8 cellular contexts compared by ENCODE assay signal in genomic region chr5:81856948-81857928, GRCh38.
DNase-seq lines count a peak whose midpoint lies in the region; ATAC-seq and TF ChIP-seq lines count a peak whose summit lies in the region.

No MANE protein-coding gene starts in this region.

- 56 to 58% methylated on average over 13 to 14 of the region's 14 CpGs for WGBS in transverse colon (ENCODE audit: low coverage in 1 of 2), 2 donors

- no peak overlapping the region for H3K4me3 ChIP-seq in transverse colon

- no peaks in the 10 kb centered on the region for H3K27me3 ChIP-seq in transverse colon

- no peak for ATAC-seq in HG03280 (IDR thresholded peaks at IDR 0.05; ENCODE audit: unreplicated experiment)

- TF ChIP-seq POLR2A in transverse colon (IDR thresholded peaks at IDR 0.05) = no peak

- TF ChIP-seq EP300 in transverse colon (IDR thresholded peaks at IDR 0.05; ENCODE audit: low read depth) = no peak

- peak overlapping the region in 3 of 4 donors; percentile 31 to 40 (median 38) for H3K27ac ChIP-seq in transverse colon

- H3K4me1 ChIP-seq in transverse colon = peaks cover 3 to 27% (median 7%) of the 10 kb centered on the region in 4 donors

- no peaks in the 10 kb centered on the region for H3K36me3 ChIP-seq in transverse colon

- DNase-seq in Ammon's horn (ENCODE audit: low spot score) (peak; percentile 84), GM20000 (ENCODE audit: low spot score) (peak; percentile 32), NCI-H774 (lab: John Stamatoyannopoulos, UW) (peak; percentile 80), cerebellum (ENCODE audit: low spot score) (peak; percentile 87), left kidney (ENCODE audit: low read depth, low spot score) (peak; percentile 29), transverse colon (peak; percentile 38)
- no peak for DNase-seq in stimulated activated naive CD4-positive, alpha-beta T cell treated with Interleukin-2 at 50 U/mL for 16 hours (lab: John Stamatoyannopoulos, UW)

- H3K9me3 ChIP-seq in transverse colon = no peaks in the 10 kb centered on the region

- peak; percentile 6 for TF ChIP-seq CTCF in GM20000 (IDR thresholded peaks at IDR 0.05; ENCODE audit: extremely low read depth, missing control alignments)
- peak in 2 of 5 experiments; percentile 9 to 35 for TF ChIP-seq CTCF in transverse colon (IDR thresholded peaks at IDR 0.05)

- in situ Hi-C loops in transverse colon (cut with MboI; ENCODE audit: low pct_ligation_motif_present in 1 of 4, low pct_unique_long_range_greater_than_20kb in 1 of 4, low sequenced_read_pairs in 3 of 4) = loop anchor here in 1 of 4 donors (10.0 kb wide), 1 partner anchor 308 kb away; no protein-coding TSS in a partner anchor

- intact Hi-C loops in transverse colon (cut with DNase I; ENCODE audit: low total_unique reads) = loop anchor here (5.0 kb wide), 1 partner anchor 305 kb away; no protein-coding TSS in a partner anchor
